Comparison of ENCODE assay signal across 13 cellular contexts in the genomic region with DNA sequence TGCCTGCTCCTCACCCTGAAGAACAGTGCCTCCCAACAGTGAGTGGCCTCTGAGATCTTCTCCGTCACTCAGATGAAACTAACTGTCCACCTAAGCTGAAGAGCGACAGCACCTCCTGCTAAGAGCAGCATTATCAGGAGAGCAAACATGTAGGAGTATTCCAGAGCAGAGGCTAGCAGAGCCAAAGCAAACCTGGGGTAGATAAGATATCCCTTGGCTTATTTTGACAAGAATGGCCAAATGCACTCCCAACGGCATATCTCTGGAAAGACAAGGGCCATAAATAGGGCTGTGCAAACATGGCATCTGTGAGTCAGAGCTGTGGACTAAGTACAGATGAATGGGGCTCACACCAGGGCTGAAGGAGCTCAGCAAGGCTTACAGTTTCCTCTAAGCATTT.
DNase-seq lines count a peak whose midpoint lies in the region; TF ChIP-seq lines count a peak whose summit lies in the region.
"Had no signal": no experiment of that assay in that cellular context is flagged by ENCODE, and none has a peak within 500 bp of the region (broad histone marks: within the 10 kb centered on the region; RNA-seq: fewer than 3 reads in every experiment).

No MANE protein-coding gene starts in this region.

- H3K4me1 ChIP-seq in ascending aorta (peaks cover 23 to 66% of the 10 kb centered on the region in 2 donors), testis (no peaks in the 10 kb centered on the region)
- H3K4me1 ChIP-seq: SJSA1 had no signal

- H3K36me3 ChIP-seq in ascending aorta (peaks cover 56 to 90% of the 10 kb centered on the region in 2 donors), testis (ENCODE audit: low read depth, missing control alignments) (no peaks in the 10 kb centered on the region)

- H3K4me3 ChIP-seq in ascending aorta = no peak overlapping the region
- no peak overlapping the region for H3K4me3 ChIP-seq in testis
- H3K4me3 ChIP-seq: SJSA1 had no signal

- DNase-seq in SHP77 (lab: John Stamatoyannopoulos, UW) (peak; percentile 15 to 32), SHP77 treated with DMSO at 0.1 percent for 48 hours (lab: John Stamatoyannopoulos, UW) (no peak), ascending aorta (ENCODE audit: low spot score in 2 of 2) (no peak), iris pigment epithelial cell (ENCODE audit: low read depth) (peak; percentile 43), stromal cell of bone marrow (ENCODE audit: low read depth) (peak; percentile 9), testis (no peak), NCI-H524 treated with DMSO at 0.1 percent for 48 hours (lab: John Stamatoyannopoulos, UW) (no peak)
- no peak for DNase-seq in activated CD4-positive, alpha-beta T cell treated with anti-CD3 and anti-CD28 coated beads for 1 hour
- DNase-seq: activated CD4-positive, alpha-beta memory T cell treated with anti-CD3 and anti-CD28 coated beads for 36 hours; CD8-positive, alpha-beta T cell; Kasumi-1; NCI-H2107 had no signal

- H3K27me3 ChIP-seq in ascending aorta (no peaks in the 10 kb centered on the region), testis (no peaks in the 10 kb centered on the region)
- H3K27me3 ChIP-seq: SJSA1 had no signal

- 66 to 76% methylated on average over 3 of the region's 3 CpGs for WGBS in testis, 2 donors

- H3K9me3 ChIP-seq in ascending aorta (no peaks in the 10 kb centered on the region), testis (no peaks in the 10 kb centered on the region)
- H3K9me3 ChIP-seq: SJSA1 had no signal

- no peak for TF ChIP-seq POLR2A in testis (IDR thresholded peaks at IDR 0.05)

- intact Hi-C loops in ascending aorta (cut with DNase I) (no loop called here), testis (cut with DNase I; ENCODE audit: low total_unique reads) (no loop called here)

- H3K27ac ChIP-seq in ascending aorta = peak overlapping the region; percentile 75 to 78
- no peak overlapping the region for H3K27ac ChIP-seq in testis
- H3K27ac ChIP-seq: SJSA1 had no signal

- TF ChIP-seq CTCF in ascending aorta (IDR thresholded peaks at IDR 0.05) = no peak
- TF ChIP-seq CTCF in testis (IDR thresholded peaks at IDR 0.05) = no peak

Comparison
In these comparisons a context has a peak if more than half of its experiments do, and no peak if none do; other contexts are left out.
1. DNase-seq: peak in SHP77 (2 of 2), iris pigment epithelial cell (single experiment) and stromal cell of bone marrow (single experiment); none in SHP77 treated with DMSO at 0.1 percent for 48 hours (single experiment), ascending aorta (0 of 2), activated CD4-positive, alpha-beta T cell treated with anti-CD3 and anti-CD28 coated beads for 1 hour (single experiment), testis (single experiment) and NCI-H524 treated with DMSO at 0.1 percent for 48 hours (single experiment).
2. H3K27ac ChIP-seq: peak in ascending aorta (2 of 2); none in testis (0 of 2).